Comparison of ENCODE assay signal across 8 cellular contexts in the genomic region with DNA sequence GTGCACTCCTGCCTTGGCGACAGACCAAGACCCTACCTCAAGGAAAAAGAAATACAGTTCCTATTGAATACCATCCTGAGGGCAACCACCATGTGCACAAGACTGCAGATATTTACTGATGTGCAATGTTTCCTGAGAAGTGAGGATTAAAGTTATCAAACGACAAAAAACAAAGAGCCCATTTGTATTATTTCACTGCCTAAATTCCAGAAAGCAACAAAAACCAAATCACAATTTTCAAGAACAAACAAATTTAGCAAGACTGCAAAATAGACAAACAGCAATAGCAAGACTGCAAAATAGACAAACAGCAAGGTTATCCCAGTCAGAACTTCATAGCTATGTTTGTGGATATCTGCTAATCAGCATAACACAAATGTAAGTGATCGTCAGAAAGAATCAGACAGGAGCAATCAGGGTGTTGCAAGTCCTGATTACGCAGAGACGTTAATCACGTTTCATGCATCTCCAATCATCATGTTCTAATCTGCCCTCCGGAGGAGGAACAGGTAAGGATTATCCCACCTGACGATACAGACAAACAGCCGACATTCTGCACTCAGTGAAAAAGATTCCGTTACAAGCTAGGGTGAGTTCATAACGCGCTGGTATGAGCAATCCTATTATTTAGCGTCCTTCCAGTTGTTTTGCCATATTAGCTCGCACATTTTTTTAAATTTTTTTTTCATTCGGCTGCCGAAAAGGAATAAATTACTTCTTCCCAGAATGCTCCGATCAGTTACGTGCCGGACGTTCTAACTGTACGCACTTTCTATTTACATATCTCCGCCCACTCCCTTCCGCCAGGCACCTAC. TPM values are rescaled to one million over a fixed set of nuclear protein-coding genes. Genes with fewer than 3 reads are reported as not detected.
DNase-seq lines count a peak whose midpoint lies in the region; ATAC-seq, FAIRE-seq and TF ChIP-seq lines count a peak whose summit lies in the region.

No MANE protein-coding gene starts in this region.

- H3K4me3 ChIP-seq in BE2C (ENCODE audit: low read depth, low read length) (peak overlapping the region; percentile 63), WERI-Rb-1 (ENCODE audit: low read depth, low read length) (peak overlapping the region; percentile 50), kidney (ENCODE audit: low read length in 2 of 2) (peak overlapping the region; percentile 62 to 83)

- H3K9me3 ChIP-seq in BE2C (no peaks in the 10 kb centered on the region), WERI-Rb-1 (ENCODE audit: severe bottlenecking) (no peaks in the 10 kb centered on the region), kidney (ENCODE audit: control insufficient read depth in 1 of 2, low read length in 2 of 2) (no peaks in the 10 kb centered on the region)

- no peaks in the 10 kb centered on the region for H3K27me3 ChIP-seq in BE2C
- H3K27me3 ChIP-seq in WERI-Rb-1 (ENCODE audit: insufficient read depth, low read depth, severe bottlenecking), result no peaks in the 10 kb centered on the region

- no peaks in the 10 kb centered on the region for H3K36me3 ChIP-seq in BE2C
- H3K36me3 ChIP-seq in WERI-Rb-1, result no peaks in the 10 kb centered on the region
- no peaks in the 10 kb centered on the region for H3K36me3 ChIP-seq in kidney (ENCODE audit: control insufficient read depth in 1 of 2, insufficient read depth in 2 of 2, low read length in 2 of 2)

- peak overlapping the region; percentile 99 for H3K27ac ChIP-seq in WERI-Rb-1
- peak overlapping the region; percentile 93 to 95 for H3K27ac ChIP-seq in kidney (ENCODE audit: low read depth in 2 of 2, low read length in 2 of 2)

- TF ChIP-seq CTCF in BE2C (IDR thresholded peaks at IDR 0.05; ENCODE audit: low read depth, low read length), result no peak
- TF ChIP-seq CTCF in WERI-Rb-1 (IDR thresholded peaks at IDR 0.05; ENCODE audit: low read depth, low read length), result no peak
- no peak for TF ChIP-seq CTCF in kidney (IDR thresholded peaks at IDR 0.05; ENCODE audit: borderline replicate concordance, extremely low read depth, insufficient read depth)

- intact Hi-C loops in kidney (cut with DNase I), result no loop called here

- peak; percentile 68 for DNase-seq in BE2C
- peak; percentile 85 for DNase-seq in NCI-H2227 (lab: John Stamatoyannopoulos, UW; ENCODE audit: unreplicated experiment)
- peak; percentile 84 for DNase-seq in WERI-Rb-1
- peak; percentile 90 to 92 for DNase-seq in cerebellar nuclear complex (lab: John Stamatoyannopoulos, UW)
- DNase-seq in kidney, result peak; percentile 85
- peak; percentile 88 for DNase-seq in stimulated activated CD4-positive, alpha-beta T cell treated with anti-CD3 and anti-CD28 coated beads, Interleukin-15, amount 100 ng/mL, for 24 hours

- peak overlapping the region; percentile 77 to 86 for H3K9ac ChIP-seq in kidney (ENCODE audit: low read length in 2 of 2)

- FAIRE-seq in kidney (lab: Jason Lieb, UNC), result peak; percentile 67

- no peaks in the 10 kb centered on the region for H3K4me1 ChIP-seq in BE2C
- H3K4me1 ChIP-seq in kidney (ENCODE audit: control insufficient read depth in 1 of 2, insufficient read depth in 1 of 2, low read depth in 1 of 2, low read length in 2 of 2), result peaks cover 11 to 24% of the 10 kb centered on the region in 2 donors

- ATAC-seq in GM19025 (IDR thresholded peaks at IDR 0.05; ENCODE audit: low read depth, unreplicated experiment), result peak; percentile 66
- ATAC-seq in HG03196 (IDR thresholded peaks at IDR 0.05; ENCODE audit: unreplicated experiment), result peak; percentile 76

RNA-seq across cellular contexts. Expression of gene TMEM107, which starts 2.9 kb away (rescaled TPM):
- polyA plus RNA-seq in BE2C (2012; ENCODE audit: insufficient read depth, insufficient read length, low read depth), result 1.5 TPM
- total RNA-seq in kidney, result 23.4 TPM
- polyA plus RNA-seq in kidney (ENCODE audit: insufficient read depth, low read depth, low replicate concordance), result 24.6 TPM

RNA-seq across cellular contexts. Expression of gene VAMP2, which starts 10.5 kb away (rescaled TPM):
- polyA plus RNA-seq in BE2C (2012; ENCODE audit: insufficient read depth, insufficient read length, low read depth), result 31.2 TPM
- total RNA-seq in kidney, result 107 TPM
- 124 TPM for polyA plus RNA-seq in kidney (ENCODE audit: insufficient read depth, low read depth, low replicate concordance)

RNA-seq across cellular contexts. Expression of gene BORCS6, which starts 16.7 kb away (rescaled TPM):
- 23.4 TPM for polyA plus RNA-seq in BE2C (2012; ENCODE audit: insufficient read depth, insufficient read length, low read depth)
- total RNA-seq in kidney, result 8.6 TPM
- polyA plus RNA-seq in kidney (ENCODE audit: insufficient read depth, low read depth, low replicate concordance), result 15.4 TPM

RNA-seq across cellular contexts. Expression of gene PER1, which starts 21.1 kb away (rescaled TPM):
- polyA plus RNA-seq in BE2C (2012; ENCODE audit: insufficient read depth, insufficient read length, low read depth), result 44.7 TPM
- 161 TPM for total RNA-seq in kidney
- 25.2 TPM for polyA plus RNA-seq in kidney (ENCODE audit: insufficient read depth, low read depth, low replicate concordance)

RNA-seq across cellular contexts. Expression of gene AURKB, which starts 37.1 kb away (rescaled TPM):
- 10.7 TPM for polyA plus RNA-seq in BE2C (2012; ENCODE audit: insufficient read depth, insufficient read length, low read depth)
- total RNA-seq in kidney, result 2.8 TPM
- polyA plus RNA-seq in kidney (ENCODE audit: insufficient read depth, low read depth, low replicate concordance), result 0.43 TPM

Comparison
In these comparisons a context has a peak if more than half of its experiments do, and no peak if none do; other contexts are left out.
1. Peak in every context shown above with its lines: DNase-seq, ATAC-seq, H3K4me3 ChIP-seq and H3K27ac ChIP-seq.